Comparison of ENCODE assay signal across 11 cellular contexts in genomic region chr11:79482800-79483199, GRCh38. TPM values are rescaled to one million over a fixed set of nuclear protein-coding genes. Genes with fewer than 3 reads are reported as not detected.
DNase-seq lines count a peak whose midpoint lies in the region; ATAC-seq and TF ChIP-seq lines count a peak whose summit lies in the region.
"Had no signal": no experiment of that assay in that cellular context is flagged by ENCODE, and none has a peak within 500 bp of the region (broad histone marks: within the 10 kb centered on the region; RNA-seq: fewer than 3 reads in every experiment).

No MANE protein-coding gene starts in this region.

- intact Hi-C loops in testis (cut with DNase I; ENCODE audit: low total_unique reads) = no loop called here

- H3K27me3 Mint-ChIP-seq in activated naive CD8-positive, alpha-beta T cell treated with anti-CD3 and anti-CD28 coated beads for 36 hours = peaks cover 4% of the 10 kb centered on the region

- ATAC-seq in GM18907 (IDR thresholded peaks at IDR 0.05; ENCODE audit: unreplicated experiment) (peak; percentile 90), GM21825 (IDR thresholded peaks at IDR 0.05; ENCODE audit: unreplicated experiment) (peak; percentile 74), HG03457 (IDR thresholded peaks at IDR 0.05; ENCODE audit: unreplicated experiment) (peak; percentile 82)

- H3K9me3 ChIP-seq in testis = no peaks in the 10 kb centered on the region

- no peak for TF ChIP-seq CTCF in testis (IDR thresholded peaks at IDR 0.05)

- no peak overlapping the region for H3K4me3 Mint-ChIP-seq in activated naive CD8-positive, alpha-beta T cell treated with anti-CD3 and anti-CD28 coated beads for 36 hours

- no peaks in the 10 kb centered on the region for H3K36me3 ChIP-seq in testis (ENCODE audit: low read depth, missing control alignments)

- no peak for TF ChIP-seq POLR2A in testis (IDR thresholded peaks at IDR 0.05)

- DNase-seq in medulla oblongata (ENCODE audit: extremely low spot score) (peak; percentile 50), testis (no peak), HK-2 (ENCODE audit: unreplicated experiment) (no peak), AG08395 (ENCODE audit: low spot score) (no peak)
- no peak for DNase-seq in activated naive CD8-positive, alpha-beta T cell treated with anti-CD3 and anti-CD28 coated beads for 36 hours
- DNase-seq: activated CD4-positive, alpha-beta T cell treated with anti-CD3 and anti-CD28 coated beads, Interleukin-2, amount 50 U/mL, for 48 hours; trophoblast cell had no signal

- no peak overlapping the region for H3K4me3 ChIP-seq in testis
- H3K4me3 ChIP-seq: lung had no signal

- no peak overlapping the region for H3K27ac Mint-ChIP-seq in activated naive CD8-positive, alpha-beta T cell treated with anti-CD3 and anti-CD28 coated beads for 36 hours

- H3K4me1 Mint-ChIP-seq in activated naive CD8-positive, alpha-beta T cell treated with anti-CD3 and anti-CD28 coated beads for 36 hours = no peaks in the 10 kb centered on the region

- WGBS in testis, 2 donors = 87 to 89% methylated on average over 3 of the region's 3 CpGs

- no peaks in the 10 kb centered on the region for H3K9me3 Mint-ChIP-seq in activated naive CD8-positive, alpha-beta T cell treated with anti-CD3 and anti-CD28 coated beads for 36 hours

- H3K27ac ChIP-seq in testis = no peak overlapping the region

- no peaks in the 10 kb centered on the region for H3K36me3 Mint-ChIP-seq in activated naive CD8-positive, alpha-beta T cell treated with anti-CD3 and anti-CD28 coated beads for 36 hours

- H3K27me3 ChIP-seq in testis = no peaks in the 10 kb centered on the region

- H3K4me1 ChIP-seq in testis = peaks cover 7% of the 10 kb centered on the region

RNA-seq across cellular contexts. Expression of gene TENM4, which starts 42.0 kb away (rescaled TPM):
- total RNA-seq in testis = 10 to 100 TPM; 11.4 to 17.9 TPM
- polyA plus RNA-seq in testis (ENCODE audit: insufficient read depth, low read depth, low replicate concordance) = 10.6 TPM
- not detected for total RNA-seq in activated naive CD8-positive, alpha-beta T cell treated with anti-CD3 and anti-CD28 coated beads for 36 hours

Comparison
In these comparisons a context has a peak if more than half of its experiments do, and no peak if none do; other contexts are left out.
1. RNA of gene TENM4, which starts 42.0 kb away (total RNA-seq): 11.4 to 17.9 TPM in testis; not detected in activated naive CD8-positive, alpha-beta T cell treated with anti-CD3 and anti-CD28 coated beads for 36 hours; every median in the first group is over 10 times any median in the second.
2. Peak in every context shown above with its lines, with median percentiles within 50 percentile points of each other: ATAC-seq.